25 cellular contexts compared by ENCODE assay signal in genomic region chr21:36773995-36774394, GRCh38.
"Had no signal": no experiment of that assay in that cellular context is flagged by ENCODE, and none has a peak within 500 bp of the region (broad histone marks: within the 10 kb centered on the region; RNA-seq: fewer than 3 reads in every experiment).

No MANE protein-coding gene starts in this region.

- H3K4me1 Mint-ChIP-seq: activated CD4-positive, alpha-beta memory T cell treated with anti-CD3 and anti-CD28 coated beads, Interleukin-2, amount 10 ng/mL, durations not matched to agents 7 days and 5 days; activated CD4-positive, alpha-beta T cell treated with anti-CD3 and anti-CD28 coated beads for 36 hours; activated naive CD4-positive, alpha-beta T cell treated with anti-CD3 and anti-CD28 coated beads, Interleukin-2, amount 10 ng/mL, durations not matched to agents 7 days and 5 days; activated naive CD8-positive, alpha-beta T cell treated with anti-CD3 and anti-CD28 coated beads for 36 hours; T-cell had no signal

- H3K4me3 ChIP-seq: breast epithelium had no signal

- H3K4me3 Mint-ChIP-seq: activated CD4-positive, alpha-beta memory T cell treated with anti-CD3 and anti-CD28 coated beads, Interleukin-2, amount 10 ng/mL, durations not matched to agents 7 days and 5 days; activated CD4-positive, alpha-beta T cell treated with anti-CD3 and anti-CD28 coated beads for 36 hours; activated naive CD4-positive, alpha-beta T cell treated with anti-CD3 and anti-CD28 coated beads, Interleukin-2, amount 10 ng/mL, durations not matched to agents 7 days and 5 days; activated naive CD8-positive, alpha-beta T cell treated with anti-CD3 and anti-CD28 coated beads for 36 hours; activated T-cell treated with anti-CD3 and anti-CD28 coated beads, Interleukin-2, amount 50 U/mL, for 72 hours; T-cell had no signal

- H3K27ac Mint-ChIP-seq: activated CD4-positive, alpha-beta memory T cell treated with anti-CD3 and anti-CD28 coated beads, Interleukin-2, amount 10 ng/mL, durations not matched to agents 7 days and 5 days; activated CD4-positive, alpha-beta T cell treated with anti-CD3 and anti-CD28 coated beads for 36 hours; activated naive CD4-positive, alpha-beta T cell treated with anti-CD3 and anti-CD28 coated beads, Interleukin-2, amount 10 ng/mL, durations not matched to agents 7 days and 5 days; activated naive CD8-positive, alpha-beta T cell treated with anti-CD3 and anti-CD28 coated beads for 36 hours; activated T-cell treated with anti-CD3 and anti-CD28 coated beads, Interleukin-2, amount 50 U/mL, for 72 hours; activated T-helper 2 cell treated with anti-CD3 and anti-CD28 coated beads, Interferon-gamma antibody, Interleukin-2, Interleukin-4, amounts not matched to agents 10 μg/mL and 5 μg/mL and 100 μg/mL, durations not matched to agents 14 hours and 24 hours and 36 hours; T-cell had no signal

- H3K27me3 ChIP-seq: breast epithelium had no signal

- H3K27me3 Mint-ChIP-seq: activated CD4-positive, alpha-beta memory T cell treated with anti-CD3 and anti-CD28 coated beads, Interleukin-2, amount 10 ng/mL, durations not matched to agents 7 days and 5 days; activated CD4-positive, alpha-beta T cell treated with anti-CD3 and anti-CD28 coated beads for 36 hours; activated naive CD4-positive, alpha-beta T cell treated with anti-CD3 and anti-CD28 coated beads, Interleukin-2, amount 10 ng/mL, durations not matched to agents 7 days and 5 days; activated naive CD8-positive, alpha-beta T cell treated with anti-CD3 and anti-CD28 coated beads for 36 hours; T-cell had no signal

- H3K9me3 ChIP-seq: breast epithelium had no signal

- H3K36me3 ChIP-seq: breast epithelium, WERI-Rb-1 had no signal

- DNase-seq: activated CD4-positive, alpha-beta memory T cell treated with anti-CD3 and anti-CD28 coated beads, Interleukin-2, amount 10 ng/mL, durations not matched to agents 7 days and 5 days; activated CD4-positive, alpha-beta T cell treated with anti-CD3 and anti-CD28 coated beads for 36 hours; activated CD4-positive, alpha-beta T cell treated with anti-CD3 and anti-CD28 coated beads, Interleukin-2, amount 50 U/mL, for 1 hour; activated gamma-delta T cell treated with Interleukin-2 at 50 U/mL for 16 hours; activated naive CD4-positive, alpha-beta T cell treated with anti-CD3 and anti-CD28 coated beads, Interleukin-2, amount 10 ng/mL, durations not matched to agents 7 days and 5 days; activated naive CD8-positive, alpha-beta T cell treated with anti-CD3 and anti-CD28 coated beads for 36 hours; activated T-cell treated with anti-CD3 and anti-CD28 coated beads for 4 hours; activated T-cell treated with anti-CD3 and anti-CD28 coated beads, Interleukin-2, amount 50 U/mL, for 72 hours; Kasumi-1; KBM-7; NCI-H1092 treated with DMSO at 0.1 percent for 48 hours; NCI-H1417 treated with DMSO at 0.1 percent for 48 hours; NCI-H187; NCI-H2081; NCI-H510A treated with DMSO at 0.1 percent for 48 hours; NCI-H69; NK-92 treated with Interleukin-12 subunit alpha and Interleukin-12 subunit beta, amount 100 ng/mL, for 24 hours; OCI-M1; RPMI8226; SHP77; T-cell; T-helper 2 cell; WERI-Rb-1 had no signal

- H3K27ac ChIP-seq: WERI-Rb-1 had no signal

- H3K4me1 ChIP-seq: breast epithelium had no signal

- H3K36me3 Mint-ChIP-seq: activated naive CD4-positive, alpha-beta T cell treated with anti-CD3 and anti-CD28 coated beads, Interleukin-2, amount 10 ng/mL, durations not matched to agents 7 days and 5 days; activated naive CD8-positive, alpha-beta T cell treated with anti-CD3 and anti-CD28 coated beads for 36 hours had no signal

- H3K9me3 Mint-ChIP-seq: activated CD4-positive, alpha-beta memory T cell treated with anti-CD3 and anti-CD28 coated beads, Interleukin-2, amount 10 ng/mL, durations not matched to agents 7 days and 5 days; activated naive CD4-positive, alpha-beta T cell treated with anti-CD3 and anti-CD28 coated beads, Interleukin-2, amount 10 ng/mL, durations not matched to agents 7 days and 5 days; activated naive CD8-positive, alpha-beta T cell treated with anti-CD3 and anti-CD28 coated beads for 36 hours; activated T-cell treated with anti-CD3 and anti-CD28 coated beads, Interleukin-2, amount 50 U/mL, for 72 hours; activated T-helper 2 cell treated with anti-CD3 and anti-CD28 coated beads, Interferon-gamma antibody, Interleukin-2, Interleukin-4, amounts not matched to agents 10 μg/mL and 5 μg/mL and 100 μg/mL, durations not matched to agents 14 hours and 24 hours and 36 hours; T-cell had no signal
